Comparison of ENCODE assay signal across 18 cellular contexts in the genomic region with DNA sequence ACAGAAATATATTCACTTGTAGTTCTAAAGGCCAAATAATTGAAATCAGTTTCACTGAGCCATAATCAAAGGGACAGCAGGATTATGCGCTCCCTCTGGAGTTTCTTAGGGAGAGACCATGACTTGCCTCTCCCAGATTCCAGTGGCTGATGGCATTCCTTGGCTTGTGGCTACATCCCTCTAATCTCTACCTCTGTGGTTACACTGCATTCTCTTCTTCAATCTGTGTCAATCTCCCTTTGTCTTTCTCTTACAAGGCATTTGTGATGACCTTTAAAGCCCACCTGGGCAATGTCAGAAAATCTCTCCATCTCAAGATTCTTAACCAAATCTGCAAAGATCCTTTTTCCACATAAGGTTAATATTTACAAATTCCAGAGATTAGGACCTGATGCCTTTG.
DNase-seq lines count a peak whose midpoint lies in the region; ATAC-seq and TF ChIP-seq lines count a peak whose summit lies in the region.
"Had no signal": no experiment of that assay in that cellular context is flagged by ENCODE, and none has a peak within 500 bp of the region (broad histone marks: within the 10 kb centered on the region; RNA-seq: fewer than 3 reads in every experiment).

No MANE protein-coding gene starts in this region.

- H3K9me3 ChIP-seq in WERI-Rb-1 (ENCODE audit: severe bottlenecking) = peaks cover 6% of the 10 kb centered on the region

- no peak overlapping the region for H3K18ac ChIP-seq in mesendoderm (ENCODE audit: low read length)

- WGBS in mesendoderm (ENCODE audit: extremely low coverage, insufficient coverage, low lambda C conversion rate) = no CpG with 5 or more reads among the region's 1 CpG

- DNase-seq in DMS53 (lab: John Stamatoyannopoulos, UW) (peak; percentile 22), DMS53 treated with DMSO at 0.1 percent for 48 hours (lab: John Stamatoyannopoulos, UW; ENCODE audit: unreplicated experiment) (no peak), amniotic epithelial cell (ENCODE audit: low read depth) (peak; percentile 80), mesendoderm (peak; percentile 19), WERI-Rb-1 (no peak), NCI-H146 (lab: John Stamatoyannopoulos, UW) (no peak)
- DNase-seq: C1 segment of cervical spinal cord; CD8-positive, alpha-beta T cell; NCI-H1105; NCI-H2171; NCI-H524 treated with DMSO at 0.1 percent for 48 hours; Right ventricle myocardium superior; SW 1271 had no signal

- ATAC-seq in HG02642 (IDR thresholded peaks at IDR 0.05; ENCODE audit: poor library complexity, unreplicated experiment) (no peak), HG03039 (IDR thresholded peaks at IDR 0.05; ENCODE audit: unreplicated experiment) (no peak)
- ATAC-seq: CD8-positive, alpha-beta T cell had no signal

- no peak overlapping the region for H2BK15ac ChIP-seq in mesendoderm (replicated peaks; ENCODE audit: low read depth)

- no peak overlapping the region for H3K56ac ChIP-seq in mesendoderm (ENCODE audit: low read length)

- no peaks in the 10 kb centered on the region for H3K27me3 ChIP-seq in mesendoderm (ENCODE audit: insufficient read depth, low read length, poor library complexity)
- H3K27me3 ChIP-seq in WERI-Rb-1 (ENCODE audit: insufficient read depth, low read depth, severe bottlenecking) = no peaks in the 10 kb centered on the region

- H4K8ac ChIP-seq in mesendoderm (ENCODE audit: low read depth, low read length) = no peak overlapping the region

- no peak overlapping the region for H2BK5ac ChIP-seq in mesendoderm (ENCODE audit: low read length)

- H3K4me1 ChIP-seq in mesendoderm (ENCODE audit: control insufficient read depth, low read depth, low read length) = no peaks in the 10 kb centered on the region

- no peaks in the 10 kb centered on the region for H3K36me3 ChIP-seq in mesendoderm (ENCODE audit: control insufficient read depth, insufficient read depth, low read length)
- H3K36me3 ChIP-seq in WERI-Rb-1 = no peaks in the 10 kb centered on the region

- H3K4ac ChIP-seq in mesendoderm (ENCODE audit: low read depth, low read length) = no peak overlapping the region

- H3K23ac ChIP-seq in mesendoderm (ENCODE audit: low read length) = no peak overlapping the region

- no peak overlapping the region for H4K5ac ChIP-seq in mesendoderm (ENCODE audit: low read length)

- no peaks in the 10 kb centered on the region for H3K79me1 ChIP-seq in mesendoderm (ENCODE audit: low read length)

- no peak overlapping the region for H3K9ac ChIP-seq in mesendoderm (ENCODE audit: low read length)

- H3K27ac ChIP-seq in mesendoderm (ENCODE audit: low read depth, low read length) (no peak overlapping the region), WERI-Rb-1 (no peak overlapping the region)
- H3K27ac ChIP-seq: 22Rv1 had no signal

- TF ChIP-seq CTCF in WERI-Rb-1 (IDR thresholded peaks at IDR 0.05; ENCODE audit: low read depth, low read length) = no peak

- no peak overlapping the region for H3K4me2 ChIP-seq in mesendoderm (ENCODE audit: low read length)

- no peaks in the 10 kb centered on the region for H3K79me2 ChIP-seq in mesendoderm (ENCODE audit: control insufficient read depth, insufficient read depth, low read length)

- H2BK120ac ChIP-seq in mesendoderm (ENCODE audit: low read depth, low read length) = no peak overlapping the region

- H2AK5ac ChIP-seq in mesendoderm (ENCODE audit: low read length) = no peak overlapping the region

- H3K4me3 ChIP-seq in mesendoderm (ENCODE audit: low read length) = no peak overlapping the region
- no peak overlapping the region for H3K4me3 ChIP-seq in WERI-Rb-1 (ENCODE audit: low read depth, low read length)
- H3K4me3 ChIP-seq: GM12878, SK-N-MC had no signal

Comparison
In these comparisons a context has a peak if more than half of its experiments do, and no peak if none do; other contexts are left out.
1. DNase-seq: peak in DMS53 (single experiment), amniotic epithelial cell (single experiment) and mesendoderm (single experiment); none in DMS53 treated with DMSO at 0.1 percent for 48 hours (single experiment), WERI-Rb-1 (single experiment) and NCI-H146 (single experiment).